6 cellular contexts compared by ENCODE assay signal in the genomic region with DNA sequence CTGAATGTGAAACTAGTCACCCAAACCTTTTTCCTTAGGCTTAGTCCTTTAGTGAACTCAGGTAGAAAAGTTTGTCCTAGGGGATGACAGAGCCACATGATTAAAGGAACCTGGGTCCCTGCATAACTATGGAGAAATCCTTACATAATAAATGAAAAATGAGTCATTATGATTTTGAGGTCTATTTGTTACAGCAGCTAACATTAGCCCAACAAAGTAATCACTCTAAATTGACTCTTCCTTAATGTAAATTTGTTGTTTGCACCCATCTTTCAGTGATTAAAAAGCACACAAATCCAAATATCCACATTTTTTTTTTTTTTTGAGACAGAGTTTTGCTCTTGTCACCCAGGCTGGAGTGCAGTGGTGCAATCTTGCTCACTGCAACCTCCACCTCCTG.
"Had no signal": no experiment of that assay in that cellular context is flagged by ENCODE, and none has a peak within 500 bp of the region (broad histone marks: within the 10 kb centered on the region; RNA-seq: fewer than 3 reads in every experiment).

No MANE protein-coding gene starts in this region.

- H3K4me3 ChIP-seq: GM23338 had no signal

- H3K4me3 Mint-ChIP-seq: GM23338, H9 had no signal

- H3K4me1 Mint-ChIP-seq: GM23338 had no signal

- FAIRE-seq: H1 had no signal

- H3K27ac ChIP-seq: HL-60 had no signal

- ATAC-seq: GM23338 had no signal

- H3K27ac Mint-ChIP-seq: GM23338, H9 had no signal

- DNase-seq: H9, HCEC 1CT, IMR-90 had no signal

- H2AFZ ChIP-seq: GM23338 had no signal

- H3K4me2 ChIP-seq: GM23338 had no signal
